9 cellular contexts compared by ENCODE assay signal in genomic region chr2:793236-793635, GRCh38.
"Had no signal": no experiment of that assay in that cellular context is flagged by ENCODE, and none has a peak within 500 bp of the region (broad histone marks: within the 10 kb centered on the region; RNA-seq: fewer than 3 reads in every experiment).

No MANE protein-coding gene starts in this region.

- H3K9me3 ChIP-seq: HAP-1 had no signal

- H3K36me3 ChIP-seq: HAP-1 had no signal

- DNase-seq: GM23248, GOT3, H7, HFFc6, IMR-90, KG1 had no signal

- H3K4me1 ChIP-seq: HAP-1 had no signal

- H3K27ac ChIP-seq: GM23248 had no signal

- ATAC-seq: HCT116, K562 had no signal

- H3K4me3 Mint-ChIP-seq: HFFc6 had no signal

- H3K4me3 ChIP-seq: GM23248, HAP-1, K562 had no signal

- H3K27ac Mint-ChIP-seq: HFFc6 had no signal
